ENCODE assay signal across 14 cellular contexts in the genomic region with DNA sequence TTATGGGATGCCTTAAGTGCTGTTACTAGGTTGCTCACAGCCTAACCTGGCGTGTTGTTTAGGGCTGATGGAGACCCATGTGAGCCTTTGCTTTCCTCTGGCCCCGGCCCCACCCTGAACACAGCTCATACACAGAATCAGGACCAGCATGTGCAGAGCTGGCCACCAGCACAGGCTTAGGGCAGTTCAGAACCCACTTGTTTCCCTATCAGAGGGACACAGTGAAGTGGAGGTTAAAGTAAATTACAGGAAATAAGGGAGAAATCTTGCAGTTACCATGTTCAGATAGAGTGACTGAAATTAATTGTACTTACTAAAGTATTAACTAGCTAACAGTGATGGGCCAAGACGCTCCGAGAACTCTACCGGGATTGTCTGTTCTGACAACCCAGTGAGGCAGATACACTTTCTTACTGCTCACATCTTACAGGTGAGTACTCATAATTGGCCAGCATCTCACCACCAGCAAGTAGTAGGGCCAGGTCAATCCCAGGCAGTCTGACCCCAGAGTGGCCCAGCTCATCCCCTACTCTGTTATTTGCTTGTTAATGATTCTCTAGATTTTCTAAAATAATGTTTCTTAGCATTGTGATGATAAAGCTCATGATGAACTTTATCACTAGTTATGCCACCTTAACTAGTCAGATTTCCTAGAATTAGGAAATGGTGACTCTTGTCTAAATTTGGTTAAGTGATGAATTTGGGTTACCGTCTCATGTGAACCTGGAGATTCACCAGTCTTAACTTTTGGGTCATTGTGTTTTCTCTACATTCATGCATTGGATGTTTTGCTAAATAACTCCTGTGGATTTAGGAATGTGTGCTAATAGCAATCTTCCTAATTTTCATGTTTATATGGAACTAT. TPM values are rescaled to one million over a fixed set of nuclear protein-coding genes. Genes with fewer than 3 reads are reported as not detected.
A peak's percentile ranks its signal among the peaks of the same experiment; 100 is the strongest.
DNase-seq lines count a peak whose midpoint lies in the region; ATAC-seq and TF ChIP-seq lines count a peak whose summit lies in the region.
"Had no signal": no experiment of that assay in that cellular context is flagged by ENCODE, and none has a peak within 500 bp of the region (broad histone marks: within the 10 kb centered on the region; RNA-seq: fewer than 3 reads in every experiment).

No MANE protein-coding gene starts in this region.

- no peak overlapping the region for H3K9ac ChIP-seq in GM23248

- CTCF ChIA-PET in activated CD8-positive, alpha-beta T cell treated with anti-CD3 and anti-CD28 coated beads, Interleukin-2, amount 10 ng/mL, durations not matched to agents 7 days and 5 days (lab: Charles Lee) = interaction anchor here (1.3 kb wide), 1 partner anchor 19 kb away, joined by 3 read pairs; no protein-coding TSS in a partner anchor

- no peaks in the 10 kb centered on the region for H4K20me1 ChIP-seq in GM23248 (ENCODE audit: insufficient read depth)

- H3K9me2 ChIP-seq in GM23248 (ENCODE audit: insufficient read depth) = no peaks in the 10 kb centered on the region

- H3F3A ChIP-seq in GM23248 (ENCODE audit: insufficient read depth) = peaks cover 63% of the 10 kb centered on the region

- H3K4me1 Mint-ChIP-seq in CD14-positive monocyte = peaks cover 51% of the 10 kb centered on the region
- H3K4me1 Mint-ChIP-seq in activated CD8-positive, alpha-beta T cell treated with anti-CD3 and anti-CD28 coated beads, Interleukin-2, amount 10 ng/mL, durations not matched to agents 7 days and 5 days (ENCODE audit: low read depth) = peaks cover 4% of the 10 kb centered on the region
- peaks cover 0 to 2% (median 1%) of the 10 kb centered on the region in 4 donors for H3K4me1 Mint-ChIP-seq in naive thymus-derived CD8-positive, alpha-beta T cell

- intact Hi-C loops in CD14-positive monocyte (cut with micrococcal nuclease) = loop anchor here (5.0 to 10.0 kb wide), 2 partner anchors 367 to 369 kb away; no protein-coding TSS in a partner anchor

- no peaks in the 10 kb centered on the region for H3K27me3 ChIP-seq in GM23248 (replicated peaks; ENCODE audit: insufficient read depth)

- no peak for TF ChIP-seq CTCF in CD14-positive monocyte (IDR thresholded peaks at IDR 0.05)

- no peaks in the 10 kb centered on the region for H3K9me3 Mint-ChIP-seq in CD14-positive monocyte
- H3K9me3 Mint-ChIP-seq in activated CD8-positive, alpha-beta T cell treated with anti-CD3 and anti-CD28 coated beads, Interleukin-2, amount 10 ng/mL, durations not matched to agents 7 days and 5 days (ENCODE audit: insufficient read depth) = no peaks in the 10 kb centered on the region
- no peaks in the 10 kb centered on the region for H3K9me3 Mint-ChIP-seq in naive thymus-derived CD8-positive, alpha-beta T cell
- H3K9me3 Mint-ChIP-seq: T-helper 1 cell treated with Interleukin-12 subunit alpha and Interleukin-12 subunit beta and Interleukin-4 antibody, amounts not matched to agents 30 μg/mL and 1 μg/mL, for 36 hours had no signal

- H3K79me2 ChIP-seq in GM23248 (ENCODE audit: insufficient read depth) = no peaks in the 10 kb centered on the region

- DNase-seq in CD14-positive monocyte (ENCODE audit: low spot score) (no peak), GM23248 (no peak), DMS 273 treated with DMSO at 0.1 percent for 48 hours (lab: John Stamatoyannopoulos, UW) (no peak), NCI-H69 (lab: John Stamatoyannopoulos, UW) (no peak), DMS53 (lab: John Stamatoyannopoulos, UW) (no peak)
- no peak for DNase-seq in activated CD8-positive, alpha-beta T cell treated with anti-CD3 and anti-CD28 coated beads, Interleukin-2, amount 10 ng/mL, durations not matched to agents 7 days and 5 days
- DNase-seq in naive thymus-derived CD8-positive, alpha-beta T cell = no peak
- DNase-seq: activated gamma-delta T cell; left colon; NCI-H2171; SHP77; stimulated activated CD4-positive, alpha-beta T cell treated with anti-CD3 and anti-CD28 coated beads, Interleukin-2, amount 100 ng/mL, for 24 hours had no signal

- ATAC-seq in activated CD8-positive, alpha-beta T cell treated with anti-CD3 and anti-CD28 coated beads, Interleukin-2, amount 10 ng/mL, durations not matched to agents 7 days and 5 days = peak; percentile 20
- ATAC-seq in naive thymus-derived CD8-positive, alpha-beta T cell = peak in 1 of 2 donors; percentile 39
- no peak for ATAC-seq in HG02884 (IDR thresholded peaks at IDR 0.05; ENCODE audit: unreplicated experiment)
- ATAC-seq: left colon had no signal

- in situ Hi-C loops in GM23248 (cut with MboI) = no loop called here

- H3K36me3 ChIP-seq in GM23248 (ENCODE audit: low read depth) = peaks cover 46% of the 10 kb centered on the region

- H3K4me3 ChIP-seq in GM23248 = no peak overlapping the region

- no peak overlapping the region for H3K4me3 Mint-ChIP-seq in CD14-positive monocyte
- H3K4me3 Mint-ChIP-seq in activated CD8-positive, alpha-beta T cell treated with anti-CD3 and anti-CD28 coated beads, Interleukin-2, amount 10 ng/mL, durations not matched to agents 7 days and 5 days = no peak overlapping the region
- H3K4me3 Mint-ChIP-seq in naive thymus-derived CD8-positive, alpha-beta T cell = no peak overlapping the region
- H3K4me3 Mint-ChIP-seq: T-helper 1 cell treated with Interleukin-12 subunit alpha and Interleukin-12 subunit beta and Interleukin-4 antibody, amounts not matched to agents 30 μg/mL and 1 μg/mL, for 36 hours had no signal

- 64 to 66% methylated on average over 6 of the region's 6 CpGs for WGBS in GM23248 (ENCODE audit: low coverage in 1 of 2, low lambda C conversion rate in 2 of 2, missing lambda C conversion rate in 2 of 2), 2 experiments

- no peak overlapping the region for H2AFZ ChIP-seq in GM23248

- peak overlapping the region; percentile 85 to 95 (median 90) for H3K27ac Mint-ChIP-seq in CD14-positive monocyte
- no peak overlapping the region for H3K27ac Mint-ChIP-seq in activated CD8-positive, alpha-beta T cell treated with anti-CD3 and anti-CD28 coated beads, Interleukin-2, amount 10 ng/mL, durations not matched to agents 7 days and 5 days
- peak overlapping the region in 7 of 10 donors; percentile 4 to 34 (median 16) for H3K27ac Mint-ChIP-seq in naive thymus-derived CD8-positive, alpha-beta T cell
- H3K27ac Mint-ChIP-seq: T-helper 1 cell treated with Interleukin-12 subunit alpha and Interleukin-12 subunit beta and Interleukin-4 antibody, amounts not matched to agents 30 μg/mL and 1 μg/mL, for 36 hours had no signal

- H3K27ac ChIP-seq in GM23248 = 0 out of 2 replicates have a peak overlapping the region, but pooled peaks have one; percentile 31

- peaks cover 2 to 8% (median 7%) of the 10 kb centered on the region in 3 donors for H3K27me3 Mint-ChIP-seq in CD14-positive monocyte (ENCODE audit: low read depth in 3 of 3)
- H3K27me3 Mint-ChIP-seq in activated CD8-positive, alpha-beta T cell treated with anti-CD3 and anti-CD28 coated beads, Interleukin-2, amount 10 ng/mL, durations not matched to agents 7 days and 5 days (ENCODE audit: low read depth) = no peaks in the 10 kb centered on the region
- H3K27me3 Mint-ChIP-seq in naive thymus-derived CD8-positive, alpha-beta T cell = no peaks in the 10 kb centered on the region

- POLR2A ChIA-PET in activated CD8-positive, alpha-beta T cell treated with anti-CD3 and anti-CD28 coated beads, Interleukin-2, amount 10 ng/mL, durations not matched to agents 7 days and 5 days (lab: Charles Lee) = no interaction called here
- POLR2A ChIA-PET in naive thymus-derived CD8-positive, alpha-beta T cell (lab: Charles Lee) = interaction anchor here (1.9 kb wide), 1 partner anchor 88 kb away, joined by 5 read pairs; a partner anchor contains a TSS

- no peak overlapping the region for H3K4me2 ChIP-seq in GM23248 (ENCODE audit: unreplicated experiment)

- peaks cover 52 to 55% of the 10 kb centered on the region in 2 donors for H3K36me3 Mint-ChIP-seq in CD14-positive monocyte
- peaks cover 46% of the 10 kb centered on the region for H3K36me3 Mint-ChIP-seq in activated CD8-positive, alpha-beta T cell treated with anti-CD3 and anti-CD28 coated beads, Interleukin-2, amount 10 ng/mL, durations not matched to agents 7 days and 5 days (ENCODE audit: low read depth)
- peaks cover 0 to 48% (median 6%) of the 10 kb centered on the region in 3 donors for H3K36me3 Mint-ChIP-seq in naive thymus-derived CD8-positive, alpha-beta T cell

- H3K4me1 ChIP-seq in GM23248 (ENCODE audit: insufficient read depth) = peaks cover 14% of the 10 kb centered on the region

- no peaks in the 10 kb centered on the region for H3K9me3 ChIP-seq in GM23248 (ENCODE audit: low read depth)

RNA-seq across cellular contexts. Expression of a gene that starts 15.4 kb away (rescaled TPM):
- polyA plus RNA-seq in CD14-positive monocyte (100 to 1,000 TPM; 229 to 236 TPM), GM23248 (2016; fragmentation: Nextera tagmentation; extraction: Ambion mirVana) (257 and 264 TPM in 2 replicates)
- 301 and 392 TPM in 2 replicates for total RNA-seq in GM23248 (2014; rRNA removed; shearing (Covaris generic))
- 100 to 1,000 TPM; 319 to 322 TPM for total RNA-seq in activated CD8-positive, alpha-beta T cell treated with anti-CD3 and anti-CD28 coated beads, Interleukin-2, amount 10 ng/mL, durations not matched to agents 7 days and 5 days
- 100 to 1,000 TPM; 103 to 116 TPM for total RNA-seq in naive thymus-derived CD8-positive, alpha-beta T cell
- 100 to 1,000 TPM; 195 to 216 (median 196) TPM for polyA plus RNA-seq in naive thymus-derived CD8-positive, alpha-beta T cell

RNA-seq across cellular contexts. Expression of a gene that starts 15.8 kb away (rescaled TPM):
- polyA plus RNA-seq in CD14-positive monocyte = 10 to 100 TPM in 1 of 2 donors, 1 to 10 TPM in 1; 7.7 to 11.1 TPM
- 15.3 and 16.8 TPM in 2 replicates for total RNA-seq in GM23248 (2014; rRNA removed; shearing (Covaris generic))
- 12.8 and 13.9 TPM in 2 replicates for polyA plus RNA-seq in GM23248 (2016; fragmentation: Nextera tagmentation; extraction: Ambion mirVana)
- total RNA-seq in activated CD8-positive, alpha-beta T cell treated with anti-CD3 and anti-CD28 coated beads, Interleukin-2, amount 10 ng/mL, durations not matched to agents 7 days and 5 days = 10 to 100 TPM; 18.1 to 21.1 TPM
- total RNA-seq in naive thymus-derived CD8-positive, alpha-beta T cell = 10 to 100 TPM; 16.8 to 20.7 TPM
- 10 to 100 TPM; 10.1 to 18.3 (median 14.3) TPM for polyA plus RNA-seq in naive thymus-derived CD8-positive, alpha-beta T cell

RNA-seq across cellular contexts. Expression of a gene that starts 42.2 kb away (rescaled TPM):
- polyA plus RNA-seq in CD14-positive monocyte (1 to 10 TPM in 1 of 2 donors, not detected in 1; 5.4 TPM), GM23248 (2016; fragmentation: Nextera tagmentation; extraction: Ambion mirVana) (14.6 and 16.0 TPM in 2 replicates)
- 4.0 and 4.2 TPM in 2 replicates for total RNA-seq in GM23248 (2014; rRNA removed; shearing (Covaris generic))
- 1 to 10 TPM; 1.6 to 1.9 TPM for total RNA-seq in activated CD8-positive, alpha-beta T cell treated with anti-CD3 and anti-CD28 coated beads, Interleukin-2, amount 10 ng/mL, durations not matched to agents 7 days and 5 days
- under 1 TPM; 0.36 to 0.69 TPM for total RNA-seq in naive thymus-derived CD8-positive, alpha-beta T cell
- under 1 TPM; 0.35 to 0.65 (median 0.51) TPM for polyA plus RNA-seq in naive thymus-derived CD8-positive, alpha-beta T cell
